In the genomic region with DNA sequence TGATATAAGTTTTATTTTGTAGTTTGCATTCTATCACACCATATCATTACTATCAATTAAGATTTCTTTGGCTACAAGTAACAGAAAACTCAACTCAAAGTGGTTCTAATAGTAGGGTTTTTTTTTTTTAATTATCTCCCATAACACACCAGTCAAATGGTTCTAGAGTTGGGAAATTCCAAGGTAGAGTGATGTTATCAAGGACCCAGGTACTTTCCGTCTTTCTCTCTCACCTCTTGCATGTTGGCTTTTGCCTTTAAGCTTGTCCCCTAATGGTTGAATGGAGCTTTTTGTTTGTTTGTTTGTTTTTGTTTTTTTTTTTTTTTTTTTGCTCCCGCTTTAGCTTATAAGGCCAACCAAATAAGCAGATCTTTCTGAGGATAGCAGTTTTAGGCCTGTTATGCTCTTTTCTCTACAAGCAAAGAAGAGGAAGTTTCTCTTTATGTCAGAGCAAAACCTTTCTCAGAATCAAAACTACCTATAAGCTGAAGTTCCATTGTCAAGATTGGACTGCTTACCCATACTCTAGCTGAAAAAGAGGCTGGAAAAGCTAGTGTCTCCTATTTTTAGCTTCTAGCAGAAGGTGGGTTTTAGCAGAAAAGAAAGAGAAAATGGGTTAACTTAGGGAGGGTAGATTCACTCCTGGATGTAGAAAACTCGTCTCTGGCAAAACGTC, we compare ENCODE assay signal across 23 cellular contexts.
DNase-seq lines count a peak whose midpoint lies in the region; ATAC-seq, FAIRE-seq and TF ChIP-seq lines count a peak whose summit lies in the region.
"Had no signal": no experiment of that assay in that cellular context is flagged by ENCODE, and none has a peak within 500 bp of the region (broad histone marks: within the 10 kb centered on the region; RNA-seq: fewer than 3 reads in every experiment).

No MANE protein-coding gene starts in this region.

- H3K36me3 Mint-ChIP-seq in astrocyte (ENCODE audit: low read depth, unreplicated experiment), result no peaks in the 10 kb centered on the region
- H3K36me3 Mint-ChIP-seq: CD8-positive, alpha-beta T cell had no signal

- no peaks in the 10 kb centered on the region for H3K36me3 ChIP-seq in GM06990 (ENCODE audit: control insufficient read depth, insufficient read depth, low read length)
- no peaks in the 10 kb centered on the region for H3K36me3 ChIP-seq in astrocyte (ENCODE audit: insufficient read depth, low read length)
- H3K36me3 ChIP-seq: BLaER1 treated with 17β-estradiol and CSF1 and Interleukin-3, amounts not matched to agents 10 nM and 100 nM had no signal

- H3K27me3 ChIP-seq in GM06990 (replicated peaks; ENCODE audit: control insufficient read depth, insufficient read depth, low read length), result no peaks in the 10 kb centered on the region
- H3K27me3 ChIP-seq in astrocyte (ENCODE audit: insufficient read depth, low read length), result no peaks in the 10 kb centered on the region

- H3K79me2 ChIP-seq in astrocyte (ENCODE audit: insufficient read depth, low read length), result no peaks in the 10 kb centered on the region

- no peaks in the 10 kb centered on the region for H3K4me1 Mint-ChIP-seq in astrocyte (ENCODE audit: low read depth, unreplicated experiment)
- H3K4me1 Mint-ChIP-seq: B cell had no signal

- no peaks in the 10 kb centered on the region for H3K9me3 Mint-ChIP-seq in astrocyte (ENCODE audit: unreplicated experiment)
- H3K9me3 Mint-ChIP-seq: CD4-positive, alpha-beta T cell; CD8-positive, alpha-beta T cell had no signal

- H3K9me3 ChIP-seq in astrocyte (ENCODE audit: insufficient read depth, low read depth, low read length), result no peaks in the 10 kb centered on the region
- H3K9me3 ChIP-seq: A549, Caco-2 had no signal

- H3K4me3 ChIP-seq in GM06990 (replicated peaks; ENCODE audit: low read depth, low read length), result no peak overlapping the region
- H3K4me3 ChIP-seq in astrocyte (ENCODE audit: insufficient read depth, low read depth, low read length), result no peak overlapping the region
- H3K4me3 ChIP-seq: A549; BLaER1 treated with 17β-estradiol and CSF1 and Interleukin-3, amounts not matched to agents 10 nM and 100 nM had no signal

- no peak overlapping the region for H2AFZ ChIP-seq in astrocyte (ENCODE audit: low read depth, low read length)

- H3K9ac ChIP-seq in astrocyte (ENCODE audit: low read length), result no peak overlapping the region
- H3K9ac ChIP-seq: BLaER1 treated with 17β-estradiol and CSF1 and Interleukin-3, amounts not matched to agents 10 nM and 100 nM had no signal

- no peak overlapping the region for H3K27ac ChIP-seq in astrocyte (ENCODE audit: low read depth, low read length)
- H3K27ac ChIP-seq: 22Rv1; A549; BLaER1 treated with 17β-estradiol and CSF1 and Interleukin-3, amounts not matched to agents 10 nM and 100 nM; C4-2B had no signal

- H3K4me3 Mint-ChIP-seq in astrocyte (ENCODE audit: unreplicated experiment), result no peak overlapping the region
- H3K4me3 Mint-ChIP-seq: B cell; CD4-positive, alpha-beta T cell; CD8-positive, alpha-beta T cell had no signal

- no peaks in the 10 kb centered on the region for H3K27me3 Mint-ChIP-seq in astrocyte (ENCODE audit: low read depth, unreplicated experiment)
- H3K27me3 Mint-ChIP-seq: B cell; CD4-positive, alpha-beta T cell had no signal

- ATAC-seq in HG03432 (IDR thresholded peaks at IDR 0.05; ENCODE audit: unreplicated experiment), result peak; percentile 40
- ATAC-seq in GM18858 (IDR thresholded peaks at IDR 0.05; ENCODE audit: unreplicated experiment), result no peak
- no peak for ATAC-seq in HG02763 (IDR thresholded peaks at IDR 0.05; ENCODE audit: unreplicated experiment)
- ATAC-seq in GM19023 (IDR thresholded peaks at IDR 0.05; ENCODE audit: unreplicated experiment), result no peak
- ATAC-seq: A549; CD8-positive, alpha-beta T cell had no signal

- no peak overlapping the region for H3K4me2 ChIP-seq in astrocyte (ENCODE audit: low read length)
- H3K4me2 ChIP-seq: A549; BLaER1 treated with 17β-estradiol and CSF1 and Interleukin-3, amounts not matched to agents 10 nM and 100 nM had no signal

- H3K4me1 ChIP-seq in astrocyte (ENCODE audit: insufficient read depth, low read length), result no peaks in the 10 kb centered on the region
- H3K4me1 ChIP-seq: A549; BLaER1 treated with 17β-estradiol and CSF1 and Interleukin-3, amounts not matched to agents 10 nM and 100 nM; Caco-2 had no signal

- DNase-seq in GM06990 (ENCODE audit: extremely low read depth, insufficient read length) (peak; percentile 17), GM18507 (ENCODE audit: extremely low spot score, insufficient read length, low read depth) (no peak), astrocyte (ENCODE audit: low read depth) (no peak)
- no peak for DNase-seq in stimulated activated CD4-positive, alpha-beta T cell treated with anti-CD3 and anti-CD28 coated beads, Interleukin-4, amount 100 ng/mL, for 1 hour
- DNase-seq: AML-193; Caco-2; Calu3; CD4-positive, alpha-beta T cell; CD8-positive, alpha-beta T cell; DMS79 treated with DMSO at 0.1 percent for 48 hours; GF-D8 had no signal

- H3K27ac Mint-ChIP-seq in astrocyte (ENCODE audit: unreplicated experiment), result no peak overlapping the region
- H3K27ac Mint-ChIP-seq: B cell; CD4-positive, alpha-beta T cell; CD8-positive, alpha-beta T cell had no signal

- TF ChIP-seq CTCF in GM06990 (IDR thresholded peaks at IDR 0.05; ENCODE audit: insufficient read depth, low read length, poor library complexity, severe bottlenecking), result no peak
- no peak for TF ChIP-seq CTCF in astrocyte (IDR thresholded peaks at IDR 0.05; ENCODE audit: insufficient read depth, low read depth, low read length)

- FAIRE-seq in GM18507 (lab: Jason Lieb, UNC) (peak; percentile 21), astrocyte (lab: Jason Lieb, UNC) (peak; percentile 58)
- FAIRE-seq: A549, D721Med, G401.6, GM12892 had no signal

- no peaks in the 10 kb centered on the region for H4K20me1 ChIP-seq in astrocyte (ENCODE audit: insufficient read depth, low read length)
- H4K20me1 ChIP-seq: BLaER1 treated with 17β-estradiol and CSF1 and Interleukin-3, amounts not matched to agents 10 nM and 100 nM had no signal
